In the genomic region with DNA sequence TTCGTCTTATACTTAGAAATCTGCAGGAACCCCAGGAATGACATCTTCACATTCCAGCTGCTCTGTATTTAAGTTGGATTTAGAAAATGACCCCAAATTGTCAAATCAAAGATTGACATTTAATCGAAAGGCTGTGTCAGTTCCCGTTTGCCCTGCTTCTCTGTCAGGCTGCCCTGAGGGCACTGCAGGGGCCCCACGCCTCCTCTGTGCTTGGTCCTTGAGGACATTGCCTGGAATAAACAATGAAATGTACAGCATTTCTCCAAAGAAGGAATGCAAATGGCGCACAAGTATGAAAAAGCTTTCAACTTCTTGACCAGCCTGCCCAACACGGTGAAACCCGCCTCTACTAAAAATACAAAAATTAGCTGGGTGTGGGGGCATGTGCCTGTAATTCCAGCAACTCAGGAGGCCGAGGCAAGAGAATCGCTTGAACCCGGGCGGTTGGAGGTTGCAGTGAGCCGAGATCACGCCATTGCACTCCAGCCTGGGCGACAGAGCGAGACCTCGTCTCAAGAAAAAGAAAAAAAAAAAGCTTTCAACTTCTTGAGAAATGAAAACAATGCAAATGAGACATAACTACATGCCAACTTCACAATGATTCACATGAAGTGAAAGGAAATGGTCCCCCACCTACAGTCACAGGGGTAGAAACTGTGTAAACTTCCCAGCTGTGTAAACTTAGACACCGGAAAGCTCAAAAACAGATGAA, we compare ENCODE assay signal across 1 cellular context.
TF ChIP-seq lines count a peak whose summit lies in the region.

No MANE protein-coding gene starts in this region.

TF ChIP-seq in SK-N-SH treated with all-trans-retinoic acid at 6 μM for 48 hours, 23 proteins besides CTCF, POLR2A, EP300 and RAD21 (continued from another document):
- TF ChIP-seq, protein P1, sequence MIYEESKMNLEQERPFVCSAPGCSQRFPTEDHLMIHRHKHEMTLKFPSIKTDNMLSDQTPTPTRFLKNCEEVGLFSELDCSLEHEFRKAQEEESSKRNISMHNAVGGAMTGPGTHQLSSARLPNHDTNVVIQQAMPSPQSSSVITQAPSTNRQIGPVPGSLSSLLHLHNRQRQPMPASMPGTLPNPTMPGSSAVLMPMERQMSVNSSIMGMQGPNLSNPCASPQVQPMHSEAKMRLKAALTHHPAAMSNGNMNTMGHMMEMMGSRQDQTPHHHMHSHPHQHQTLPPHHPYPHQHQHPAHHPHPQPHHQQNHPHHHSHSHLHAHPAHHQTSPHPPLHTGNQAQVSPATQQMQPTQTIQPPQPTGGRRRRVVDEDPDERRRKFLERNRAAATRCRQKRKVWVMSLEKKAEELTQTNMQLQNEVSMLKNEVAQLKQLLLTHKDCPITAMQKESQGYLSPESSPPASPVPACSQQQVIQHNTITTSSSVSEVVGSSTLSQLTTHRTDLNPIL (CRISPR knock-in tag; IDR thresholded peaks at IDR 0.05; ENCODE audit: low read depth): no peak
TF ChIP-seq in SK-N-SH treated with all-trans-retinoic acid at 6 μM for 48 hours: peak in this region for 0.
